ENCODE assay signal across 8 cellular contexts in genomic region chrX:54808109-54808604, GRCh38. TPM values are rescaled to one million over a fixed set of nuclear protein-coding genes. Genes with fewer than 3 reads are reported as not detected.
DNase-seq lines count a peak whose midpoint lies in the region; ATAC-seq and TF ChIP-seq lines count a peak whose summit lies in the region.

No MANE protein-coding gene starts in this region.

- intact Hi-C loops in left colon (cut with DNase I, micrococcal nuclease) = no loop called here

- H3K36me3 ChIP-seq in DOHH2 (ENCODE audit: control insufficient read depth, low read length) = no peaks in the 10 kb centered on the region
- H3K36me3 ChIP-seq in KOPT-K1 (ENCODE audit: insufficient read depth, low read length) = peaks cover 16% of the 10 kb centered on the region; the same call in 1 of the 2 replicates

- H3K4me3 ChIP-seq in DOHH2 (ENCODE audit: low read length) = peak overlapping the region; percentile 89

- H3F3A ChIP-seq in DOHH2 (ENCODE audit: control insufficient read depth, insufficient read depth) = no peaks in the 10 kb centered on the region

- H3K9me3 ChIP-seq in DOHH2 (ENCODE audit: control insufficient read depth, insufficient read depth, low read length) (no peaks in the 10 kb centered on the region), KOPT-K1 (ENCODE audit: insufficient read depth, low read length, poor library complexity, severe bottlenecking) (no peaks in the 10 kb centered on the region)

- peaks cover 6% of the 10 kb centered on the region for H3K79me2 ChIP-seq in DOHH2 (ENCODE audit: control insufficient read depth, low read length)

- H4K20me1 ChIP-seq in DOHH2 (ENCODE audit: control insufficient read depth, insufficient read depth, low read depth, low read length) = no peaks in the 10 kb centered on the region

- no peak for TF ChIP-seq CTCF in DOHH2 (IDR thresholded peaks at IDR 0.05; ENCODE audit: low read depth, low read length, poor library complexity, severe bottlenecking)

- H3K27ac ChIP-seq in DOHH2 (ENCODE audit: low read depth, low read length) (peak overlapping the region; percentile 32), KOPT-K1 (ENCODE audit: low read depth, low read length, poor library complexity, severe bottlenecking) (peak overlapping the region; percentile 60)

- no peaks in the 10 kb centered on the region for H3K9me2 ChIP-seq in DOHH2 (replicated peaks; ENCODE audit: control insufficient read depth, low read length)

- H3K27me3 ChIP-seq in DOHH2 (ENCODE audit: control insufficient read depth, low read length) = peaks cover 5% of the 10 kb centered on the region; the same call in 1 of the 2 replicates

- peaks cover 16% of the 10 kb centered on the region for H3K4me1 ChIP-seq in DOHH2 (ENCODE audit: control insufficient read depth, low read length)

- ATAC-seq in GM21529 (IDR thresholded peaks at IDR 0.05; ENCODE audit: unreplicated experiment) (peak; percentile 24), left colon (peak; percentile 53)

- H3K4me2 ChIP-seq in DOHH2 (ENCODE audit: low read length) = peak overlapping the region; percentile 73

- DNase-seq in T1000 (lab: John Stamatoyannopoulos, UW) (peak; percentile 47), cerebellum (ENCODE audit: low spot score) (peak; percentile 79), left colon (peak; percentile 71 to 77), AML-193 (lab: John Stamatoyannopoulos, UW) (no peak)
- peak; percentile 48 to 51 for DNase-seq in stimulated activated CD4-positive, alpha-beta T cell treated with anti-CD3 and anti-CD28 coated beads, Interleukin-2, amount 100 ng/mL, for 24 hours

RNA-seq across cellular contexts. Expression of gene MAGED2, which starts 0.6 kb away (rescaled TPM):
- total RNA-seq in cerebellum (179 TPM), left colon (10 to 100 TPM; 79.8 to 80.1 TPM)

RNA-seq across cellular contexts. Expression of gene ITIH6, which starts 10.1 kb away (rescaled TPM):
- total RNA-seq in cerebellum = not detected
- not detected for total RNA-seq in left colon

Comparison
In these comparisons a context has a peak if more than half of its experiments do, and no peak if none do; other contexts are left out.
1. DNase-seq: peak in T1000 (single experiment), cerebellum (single experiment), left colon (2 of 2) and stimulated activated CD4-positive, alpha-beta T cell treated with anti-CD3 and anti-CD28 coated beads, Interleukin-2, amount 100 ng/mL, for 24 hours (2 of 2); none in AML-193 (0 of 2).